In genomic region chr3:161531930-161532329, GRCh38 we compare ENCODE assay signal across 3 cellular contexts.
"Had no signal": no experiment of that assay in that cellular context is flagged by ENCODE, and none has a peak within 500 bp of the region (broad histone marks: within the 10 kb centered on the region; RNA-seq: fewer than 3 reads in every experiment).

No MANE protein-coding gene starts in this region.

- DNase-seq: GDM1, GF-D8 had no signal

- H3K4me3 ChIP-seq: GM12878 had no signal

- ATAC-seq: GM12878 had no signal
